In genomic region chr17:75465039-75465438, GRCh38 we compare ENCODE assay signal across 29 cellular contexts. TPM values are rescaled to one million over a fixed set of nuclear protein-coding genes. Genes with fewer than 3 reads are reported as not detected.
A peak's percentile ranks its signal among the peaks of the same experiment; 100 is the strongest.
DNase-seq lines count a peak whose midpoint lies in the region; ATAC-seq, FAIRE-seq and TF ChIP-seq lines count a peak whose summit lies in the region.
"Had no signal": no experiment of that assay in that cellular context is flagged by ENCODE, and none has a peak within 500 bp of the region (broad histone marks: within the 10 kb centered on the region; RNA-seq: fewer than 3 reads in every experiment).

No MANE protein-coding gene starts in this region.

- no peak for FAIRE-seq in K562 (lab: Jason Lieb, UNC)
- no peak for FAIRE-seq in RCC 7860 (lab: Jason Lieb, UNC)
- FAIRE-seq: A204.1, GM12878, GM12892, GM18507 had no signal

- no peak overlapping the region for H3K9ac ChIP-seq in K562 (ENCODE audit: insufficient read depth in 1 of 2, low read depth in 2 of 2, low read length in 2 of 2)
- H3K9ac ChIP-seq: BLaER1 had no signal

- no peak for TF ChIP-seq POLR2A in K562 (conservative IDR thresholded peaks at IDR 0.05)
- TF ChIP-seq POLR2A in Peyer's patch (IDR thresholded peaks at IDR 0.05) = no peak

- no peak for TF ChIP-seq CTCF in HEK293 (tag by site-specific recombination; IDR thresholded peaks at IDR 0.05)
- no peak for TF ChIP-seq CTCF in K562 (IDR thresholded peaks at IDR 0.05 in 2 of 3, conservative IDR thresholded peaks at IDR 0.05 in 1 of 3; ENCODE audit: insufficient read depth in 2 of 3, low read depth in 1 of 3, low read length in 3 of 3)
- TF ChIP-seq CTCF in psoas muscle (IDR thresholded peaks at IDR 0.05) = no peak
- TF ChIP-seq CTCF in Peyer's patch (IDR thresholded peaks at IDR 0.05) = no peak

- intact Hi-C loops in K562 (cut with micrococcal nuclease) = no loop called here
- intact Hi-C loops in psoas muscle (cut with DNase I) = no loop called here

- H3K4me3 ChIP-seq in HEK293 (ENCODE audit: low read depth, low read length) (no peak overlapping the region), K562 (no peak overlapping the region), psoas muscle (no peak overlapping the region), Peyer's patch (no peak overlapping the region)
- H3K4me3 ChIP-seq: BLaER1, GM12878 had no signal

- no peak for TF ChIP-seq EP300 in K562 (IDR thresholded peaks at IDR 0.05; ENCODE audit: low read length)

- no TSS peak for BruUV-seq in K562 (replicated peaks; lab: Mats Ljungman, UMichigan)

- peaks cover 23% of the 10 kb centered on the region for H3K4me1 Mint-ChIP-seq in T-helper 17 cell

- peak overlapping the region; percentile 57 for H3K27ac Mint-ChIP-seq in T-helper 17 cell
- H3K27ac Mint-ChIP-seq: CD14-positive monocyte; CD4-positive, CD25-positive, alpha-beta regulatory T cell had no signal

- 77% methylated on average over 6 of the region's 6 CpGs for WGBS in K562 (ENCODE audit: insufficient coverage, low coverage, missing lambda C conversion rate)
- WGBS in psoas muscle, 3 donors = 91 to 94% (median 91%) methylated on average over 6 of the region's 6 CpGs

- no peak for DNase-seq in T-helper 17 cell
- DNase-seq in K562 (ENCODE audit: extremely low read depth in 1 of 4, low spot score in 3 of 4) = no peak
- DNase-seq in psoas muscle = no peak
- no peak for DNase-seq in activated gamma-delta T cell (lab: John Stamatoyannopoulos, UW)
- no peak for DNase-seq in Peyer's patch
- DNase-seq in RCC 7860 (ENCODE audit: low spot score) = no peak
- DNase-seq: 8988T; ACHN; BE2C; C1 segment of cervical spinal cord; CD4-positive, alpha-beta memory T cell; CD4-positive, CD25-positive, alpha-beta regulatory T cell; CD8-positive, alpha-beta memory T cell; COR-L47; DMS 273 treated with DMSO at 0.1 percent for 48 hours; DMS153; DMS53; DMS79; DND-41; EL; GDM1 had no signal

- no peaks in the 10 kb centered on the region for H3K9me1 ChIP-seq in K562 (ENCODE audit: control insufficient read depth, insufficient read depth, low read length)

- no peaks in the 10 kb centered on the region for H3K27me3 Mint-ChIP-seq in T-helper 17 cell
- H3K27me3 Mint-ChIP-seq: CD4-positive, alpha-beta memory T cell; CD4-positive, CD25-positive, alpha-beta regulatory T cell; CD8-positive, alpha-beta memory T cell had no signal

- H3K36me3 ChIP-seq in HEK293 (ENCODE audit: control insufficient read depth in 2 of 2, insufficient read depth in 1 of 2, low read length in 2 of 2) = peaks cover 3 to 4% of the 10 kb centered on the region in 2 experiments; a peak in 2 of 3 replicates
- no peaks in the 10 kb centered on the region for H3K36me3 ChIP-seq in K562 (ENCODE audit: control insufficient read depth, insufficient read depth, low read length)
- H3K36me3 ChIP-seq in psoas muscle (ENCODE audit: insufficient read depth in 1 of 2, low read depth in 1 of 2) = no peaks in the 10 kb centered on the region
- no peaks in the 10 kb centered on the region for H3K36me3 ChIP-seq in Peyer's patch
- H3K36me3 ChIP-seq: BE2C had no signal

- no peak for ATAC-seq in T-helper 17 cell
- no peak for ATAC-seq in K562
- ATAC-seq in psoas muscle = no peak
- no peak for ATAC-seq in GM21390 (IDR thresholded peaks at IDR 0.05; ENCODE audit: unreplicated experiment)
- ATAC-seq: GM12878 had no signal

- POLR2A ChIA-PET in HEK293 (lab: Yijun Ruan, JAX) = interaction anchor here (1.2 to 1.5 kb wide), 2 partner anchors 9 to 35 kb away, joined by 3 to 4 read pairs; partner anchors contain the start of gene TMEM94
- POLR2A ChIA-PET in K562 (lab: Yijun Ruan, JAX) = interaction anchor here (0.7 to 1.9 kb wide), 4 partner anchors 9 to 718 kb away, joined by 3 to 7 read pairs (median 3); partner anchors contain the start of gene TMEM94

- CTCF ChIA-PET in HEK293 (lab: Yijun Ruan, JAX) = interaction anchor here (1.0 to 1.1 kb wide), 2 partner anchors 133 to 209 kb away, joined by 3 to 4 read pairs; no protein-coding TSS in a partner anchor
- CTCF ChIA-PET in K562 (lab: Yijun Ruan, JAX; ENCODE audit: low intra/inter-chr PET ratio) = no interaction called here

- H3K9me3 ChIP-seq in HEK293 (ENCODE audit: control insufficient read depth, insufficient read depth, low read depth, low read length) (no peaks in the 10 kb centered on the region; the same call in 1 of the 2 replicates), T-helper 17 cell (ENCODE audit: control insufficient read depth, low read length, poor library complexity, severe bottlenecking) (no peaks in the 10 kb centered on the region), K562 (replicated peaks; ENCODE audit: control insufficient read depth, insufficient read depth, low read depth, low read length) (no peaks in the 10 kb centered on the region), psoas muscle (no peaks in the 10 kb centered on the region), Peyer's patch (no peaks in the 10 kb centered on the region)
- H3K9me3 ChIP-seq: BE2C had no signal

- H3K4me1 ChIP-seq in HEK293 (ENCODE audit: control insufficient read depth, insufficient read depth, low read length) (no peaks in the 10 kb centered on the region; the same call in 1 of the 2 replicates), K562 (replicated peaks in 1 of 2; ENCODE audit: control insufficient read depth in 2 of 2, insufficient read depth in 2 of 2, low read length in 2 of 2) (no peaks in the 10 kb centered on the region; a peak in 1 of 5 replicates), psoas muscle (peaks cover 31% of the 10 kb centered on the region), Peyer's patch (peaks cover 0 to 4% (median 0%) of the 10 kb centered on the region in 4 donors)

- no peak overlapping the region for H3K4me2 ChIP-seq in K562 (ENCODE audit: insufficient read depth, low read length)

- H3K4me3 Mint-ChIP-seq in T-helper 17 cell = no peak overlapping the region
- H3K4me3 Mint-ChIP-seq: CD14-positive monocyte; CD4-positive, alpha-beta memory T cell; CD8-positive, alpha-beta memory T cell had no signal

- no peak overlapping the region for H2AFZ ChIP-seq in K562 (ENCODE audit: low read depth, low read length)

- peaks cover 4% of the 10 kb centered on the region for H3K36me3 Mint-ChIP-seq in T-helper 17 cell (ENCODE audit: low read depth)

- in situ Hi-C loops in K562 (cut with MboI) = no loop called here

- H3K27ac ChIP-seq in HEK293 (ENCODE audit: extremely low read depth, low read depth, low read length) (no peak overlapping the region), K562 (ENCODE audit: extremely low read depth, low read depth, low read length) (no peak overlapping the region), psoas muscle (peak overlapping the region; percentile 46), Peyer's patch (no peak overlapping the region)

- H3K79me2 ChIP-seq in K562 (ENCODE audit: control insufficient read depth, insufficient read depth, low read length) = no peaks in the 10 kb centered on the region

- TF ChIP-seq RAD21 in K562 (CRISPR knock-in tag; conservative IDR thresholded peaks at IDR 0.05 in 1 of 2, IDR thresholded peaks at IDR 0.05 in 1 of 2) = no peak

- H4K20me1 ChIP-seq in K562 (replicated peaks; ENCODE audit: control insufficient read depth, insufficient read depth, low read length) = no peaks in the 10 kb centered on the region

- H3K27me3 ChIP-seq in K562 (ENCODE audit: control insufficient read depth in 2 of 2, insufficient read depth in 2 of 2, low read length in 2 of 2) (no peaks in the 10 kb centered on the region), psoas muscle (ENCODE audit: insufficient read depth in 3 of 3, low read length in 2 of 3) (no peaks in the 10 kb centered on the region), Peyer's patch (no peaks in the 10 kb centered on the region)
- H3K27me3 ChIP-seq: BE2C, BLaER1 had no signal

RNA-seq across cellular contexts. Expression of gene TMEM94, which starts 8.6 kb away (rescaled TPM):
- total RNA-seq in T-helper 17 cell (10 to 100 TPM; 70.1 to 70.2 TPM), K562 (2014; rRNA removed) (13.5 and 20.4 TPM in 2 replicates), K562 (2014; rRNA removed; fragmentation: Illumina TruSeq; extraction: Trizol) (6.5 and 10.0 TPM in 2 replicates), K562 (2015; rRNA removed; fragmentation: Illumina TruSeq; extraction: Trizol) (14.4 and 17.2 TPM in 2 replicates), K562 (2021) (32.8 and 42.1 TPM in 2 replicates), psoas muscle (10 to 100 TPM; 43.4 to 64.3 (median 49.6) TPM), Peyer's patch (100 to 1,000 TPM; 114 to 340 (median 178) TPM)
- 116 and 363 TPM in 2 replicates for total RNA-seq in K562 (2011; cell fraction: chromatin; rRNA removed; ENCODE audit: low replicate concordance)
- total RNA-seq in K562 (2011; cell fraction: nucleolus; rRNA removed) = 190 and 220 TPM in 2 replicates
- total RNA-seq in K562 (2011; cell fraction: nucleoplasm; rRNA removed) = 137 and 149 TPM in 2 replicates
- polyA plus RNA-seq in K562 (2011; rRNA removed) (15.7 and 53.7 TPM in 2 replicates), K562 (2014; fragmentation: Illumina TruSeq; extraction: Trizol) (48.1 and 55.6 TPM in 2 replicates), K562 (2014; fragmentation: Nextera tagmentation; extraction: Ambion mirVana) (1 to 10 TPM in 1 of 2 experiments, under 1 TPM in 1; 0.35 to 1.6 TPM), K562 (2014; rRNA removed) (26.1 and 31.4 TPM in 2 replicates), psoas muscle (10 to 100 TPM; 18.7 to 48.5 (median 29.6) TPM)
- polyA plus RNA-seq in K562 (2011; cell fraction: cytosol; rRNA removed) = 33.2 and 34.4 TPM in 2 replicates
- polyA plus RNA-seq in K562 (2011; cell fraction: nucleus; rRNA removed) = 322 and 398 TPM in 2 replicates
- 42.5 and 69.5 TPM in 2 replicates for polyA plus RNA-seq in K562 (2012)
- 11.4 and 20.1 TPM in 2 replicates for polyA minus RNA-seq in K562 (2011; rRNA and poly(A)+ RNA removed)
- polyA minus RNA-seq in K562 (2011; cell fraction: cytosol; rRNA and poly(A)+ RNA removed) = 28.0 and 36.5 TPM in 2 replicates
- polyA minus RNA-seq in K562 (2011; cell fraction: nucleus; rRNA and poly(A)+ RNA removed) = 74.6 and 97.4 TPM in 2 replicates

RNA-seq across cellular contexts. Expression of gene CASKIN2, which starts 50.3 kb away (rescaled TPM):
- total RNA-seq in T-helper 17 cell = under 1 TPM; 0.08 to 0.40 TPM
- total RNA-seq in K562 (2011; cell fraction: chromatin; rRNA removed; ENCODE audit: low replicate concordance) = 7.8 and 33.3 TPM in 2 replicates
- total RNA-seq in K562 (2011; cell fraction: nucleolus; rRNA removed) = 14.5 and 19.7 TPM in 2 replicates
- total RNA-seq in K562 (2011; cell fraction: nucleoplasm; rRNA removed) = 6.2 and 10.0 TPM in 2 replicates
- 2.3 and 3.5 TPM in 2 replicates for total RNA-seq in K562 (2014; rRNA removed)
- 1.1 and 1.3 TPM in 2 replicates for total RNA-seq in K562 (2014; rRNA removed; fragmentation: Illumina TruSeq; extraction: Trizol)
- total RNA-seq in K562 (2015; rRNA removed; fragmentation: Illumina TruSeq; extraction: Trizol) = 2.1 and 2.3 TPM in 2 replicates
- total RNA-seq in K562 (2021) = 12.2 and 14.5 TPM in 2 replicates
- 1.9 and 2.2 TPM in 2 replicates for polyA plus RNA-seq in K562 (2011; rRNA removed)
- polyA plus RNA-seq in K562 (2011; cell fraction: cytosol; rRNA removed) = 1.2 and 1.5 TPM in 2 replicates
- polyA plus RNA-seq in K562 (2011; cell fraction: nucleus; rRNA removed) = 6.5 and 13.9 TPM in 2 replicates
- polyA plus RNA-seq in K562 (2012) = 4.8 and 5.2 TPM in 2 replicates
- polyA plus RNA-seq in K562 (2014; fragmentation: Illumina TruSeq; extraction: Trizol) = 2.5 and 5.7 TPM in 2 replicates
- polyA plus RNA-seq in K562 (2014; fragmentation: Nextera tagmentation; extraction: Ambion mirVana) = under 1 TPM; 0.01 to 0.04 TPM
- polyA plus RNA-seq in K562 (2014; rRNA removed) = 3.0 and 5.1 TPM in 2 replicates
- 1.8 and 1.9 TPM in 2 replicates for polyA minus RNA-seq in K562 (2011; rRNA and poly(A)+ RNA removed)
- polyA minus RNA-seq in K562 (2011; cell fraction: cytosol; rRNA and poly(A)+ RNA removed) = 3.8 and 8.4 TPM in 2 replicates
- 8.6 and 9.6 TPM in 2 replicates for polyA minus RNA-seq in K562 (2011; cell fraction: nucleus; rRNA and poly(A)+ RNA removed)
- 10 to 100 TPM; 26.3 to 33.5 (median 28.3) TPM for total RNA-seq in psoas muscle
- polyA plus RNA-seq in psoas muscle = 10 to 100 TPM in 1 of 3 donors, 1 to 10 TPM in 2; 8.2 to 11.0 (median 8.9) TPM
- total RNA-seq in Peyer's patch = 10 to 100 TPM; 12.4 to 24.0 (median 17.3) TPM
- polyA plus RNA-seq: CD14-positive monocyte; CD4-positive, alpha-beta memory T cell had no signal

RNA-seq across cellular contexts. Expression of gene TSEN54, which starts 51.3 kb away (rescaled TPM):
- 10 to 100 TPM; 49.7 to 56.5 TPM for total RNA-seq in T-helper 17 cell
- total RNA-seq in K562 (2011; cell fraction: chromatin; rRNA removed; ENCODE audit: low replicate concordance) = 43.1 and 96.1 TPM in 2 replicates
- 63.2 and 67.5 TPM in 2 replicates for total RNA-seq in K562 (2011; cell fraction: nucleolus; rRNA removed)
- 52.4 and 53.0 TPM in 2 replicates for total RNA-seq in K562 (2011; cell fraction: nucleoplasm; rRNA removed)
- 53.0 and 81.0 TPM in 2 replicates for total RNA-seq in K562 (2014; rRNA removed)
- 34.6 and 48.9 TPM in 2 replicates for total RNA-seq in K562 (2014; rRNA removed; fragmentation: Illumina TruSeq; extraction: Trizol)
- 35.6 and 37.2 TPM in 2 replicates for total RNA-seq in K562 (2015; rRNA removed; fragmentation: Illumina TruSeq; extraction: Trizol)
- total RNA-seq in K562 (2021) = 58.0 and 64.3 TPM in 2 replicates
- polyA plus RNA-seq in K562 (2011; rRNA removed) = 57.6 and 62.0 TPM in 2 replicates
- 56.9 and 82.8 TPM in 2 replicates for polyA plus RNA-seq in K562 (2011; cell fraction: cytosol; rRNA removed)
- 77.8 and 89.5 TPM in 2 replicates for polyA plus RNA-seq in K562 (2011; cell fraction: nucleus; rRNA removed)
- 38.5 and 39.9 TPM in 2 replicates for polyA plus RNA-seq in K562 (2012)
- polyA plus RNA-seq in K562 (2014; fragmentation: Illumina TruSeq; extraction: Trizol) = 40.0 and 41.6 TPM in 2 replicates
- 10 to 100 TPM in 1 of 2 experiments, 1 to 10 TPM in 1; 5.9 to 13.6 TPM for polyA plus RNA-seq in K562 (2014; fragmentation: Nextera tagmentation; extraction: Ambion mirVana)
- polyA plus RNA-seq in K562 (2014; rRNA removed) = 55.6 and 62.6 TPM in 2 replicates
- polyA minus RNA-seq in K562 (2011; rRNA and poly(A)+ RNA removed) = 23.1 and 38.9 TPM in 2 replicates
- 16.1 and 23.9 TPM in 2 replicates for polyA minus RNA-seq in K562 (2011; cell fraction: cytosol; rRNA and poly(A)+ RNA removed)
- 14.4 and 17.5 TPM in 2 replicates for polyA minus RNA-seq in K562 (2011; cell fraction: nucleus; rRNA and poly(A)+ RNA removed)
- 1 to 10 TPM; 5.7 to 9.7 (median 8.2) TPM for total RNA-seq in psoas muscle
- polyA plus RNA-seq in psoas muscle = 10 to 100 TPM; 10.1 to 14.9 (median 11.3) TPM
- 10 to 100 TPM; 47.9 to 89.5 (median 80.0) TPM for total RNA-seq in Peyer's patch

RNA-seq across cellular contexts. Expression of gene GRB2, which starts 59.6 kb away (rescaled TPM):
- total RNA-seq in T-helper 17 cell (100 to 1,000 TPM; 112 to 117 TPM), K562 (2014; rRNA removed) (107 and 125 TPM in 2 replicates), K562 (2014; rRNA removed; fragmentation: Illumina TruSeq; extraction: Trizol) (65.3 and 79.9 TPM in 2 replicates), K562 (2015; rRNA removed; fragmentation: Illumina TruSeq; extraction: Trizol) (70.5 and 74.3 TPM in 2 replicates), K562 (2021) (113 and 115 TPM in 2 replicates), psoas muscle (10 to 100 TPM; 49.1 to 71.6 (median 58.1) TPM), Peyer's patch (100 to 1,000 TPM in 2 of 4 donors, 10 to 100 TPM in 2; 64.8 to 120 (median 98.3) TPM)
- total RNA-seq in K562 (2011; cell fraction: chromatin; rRNA removed; ENCODE audit: low replicate concordance) = 67.9 and 104 TPM in 2 replicates
- total RNA-seq in K562 (2011; cell fraction: nucleolus; rRNA removed) = 72.2 and 76.5 TPM in 2 replicates
- total RNA-seq in K562 (2011; cell fraction: nucleoplasm; rRNA removed) = 69.3 and 101 TPM in 2 replicates
- polyA plus RNA-seq in K562 (2011; rRNA removed) (66.8 and 136 TPM in 2 replicates), K562 (2014; fragmentation: Illumina TruSeq; extraction: Trizol) (83.5 and 84.8 TPM in 2 replicates), K562 (2014; fragmentation: Nextera tagmentation; extraction: Ambion mirVana) (10 to 100 TPM; 57.2 to 69.1 TPM), K562 (2014; rRNA removed) (85.2 and 95.1 TPM in 2 replicates), psoas muscle (10 to 100 TPM; 39.5 to 70.9 (median 66.1) TPM)
- polyA plus RNA-seq in K562 (2011; cell fraction: cytosol; rRNA removed) = 92.1 and 93.8 TPM in 2 replicates
- polyA plus RNA-seq in K562 (2011; cell fraction: nucleus; rRNA removed) = 20.1 and 22.1 TPM in 2 replicates
- polyA plus RNA-seq in K562 (2012) = 69.8 and 89.1 TPM in 2 replicates
- polyA minus RNA-seq in K562 (2011; rRNA and poly(A)+ RNA removed) = 32.5 and 47.6 TPM in 2 replicates
- 20.9 and 32.6 TPM in 2 replicates for polyA minus RNA-seq in K562 (2011; cell fraction: cytosol; rRNA and poly(A)+ RNA removed)
- polyA minus RNA-seq in K562 (2011; cell fraction: nucleus; rRNA and poly(A)+ RNA removed) = 18.7 and 28.4 TPM in 2 replicates

Comparison
In these comparisons a context has a peak if more than half of its experiments do, and no peak if none do; other contexts are left out.
1. Of the 44 proteins assayed by ChIP-seq in both K562 and HEK293: peak only in K562: none; only in HEK293: none; in both: ZNF121; in neither: 43.